21 cellular contexts compared by ENCODE assay signal in the genomic region with DNA sequence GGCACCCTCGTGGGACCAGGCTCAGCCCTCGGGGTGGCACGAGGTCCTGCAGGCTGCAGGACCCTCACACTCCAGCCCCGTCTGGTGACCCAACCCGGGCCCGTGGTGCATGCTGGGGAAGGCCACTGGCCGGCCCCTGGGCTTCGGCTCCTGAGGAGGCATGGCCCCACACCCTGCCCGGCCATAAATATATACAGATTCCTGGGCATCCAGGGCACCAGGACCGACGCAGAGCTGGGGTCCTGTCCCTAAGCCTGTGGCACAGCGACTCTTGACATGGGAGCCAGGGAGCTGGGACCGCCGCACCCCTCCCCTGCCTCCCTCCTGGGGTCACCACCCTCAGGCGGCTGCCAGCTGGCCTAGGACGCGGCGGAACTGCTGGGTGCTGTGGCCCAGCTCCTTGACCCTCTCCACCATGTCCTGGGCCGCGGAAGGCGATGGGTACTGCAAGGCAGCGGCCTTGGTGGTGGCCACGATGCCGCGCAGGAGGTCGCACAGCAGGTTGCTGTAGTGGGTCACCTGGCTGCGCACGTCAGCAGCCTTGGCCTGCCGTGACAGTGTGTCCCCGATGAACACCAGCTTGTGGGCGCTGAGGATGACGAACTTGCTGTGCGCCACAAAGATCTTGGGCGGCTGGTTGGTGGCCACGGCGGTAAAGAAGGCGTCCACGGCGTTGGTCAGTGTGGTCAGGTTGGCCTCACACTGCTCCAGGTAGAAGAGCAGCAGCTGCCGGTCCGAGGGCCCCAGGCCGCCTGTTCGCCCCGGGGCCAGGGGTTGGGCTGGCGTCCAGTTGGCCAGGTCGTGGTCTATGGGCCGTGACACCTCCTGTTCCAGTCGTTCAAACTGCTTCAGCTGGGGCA. TPM values are rescaled to one million over a fixed set of nuclear protein-coding genes. Genes with fewer than 3 reads are reported as not detected.
"Had no signal": no experiment of that assay in that cellular context is flagged by ENCODE, and none has a peak within 500 bp of the region (broad histone marks: within the 10 kb centered on the region; RNA-seq: fewer than 3 reads in every experiment).

No MANE protein-coding gene starts in this region.

- H3K27me3 ChIP-seq: tibial artery had no signal

- DNase-seq: activated B cell treated with CpG ODN at 0.5 μM for 24 hours; activated CD4-positive, alpha-beta T cell treated with anti-CD3 and anti-CD28 coated beads for 48 hours; activated CD8-positive, alpha-beta T cell treated with anti-CD3 and anti-CD28 coated beads for 36 hours; activated effector memory CD4-positive, alpha-beta T cell treated with anti-CD3 and anti-CD28 coated beads, Interleukin-2, amount 50 U/mL, for 16 hours; activated T-cell treated with anti-CD3 and anti-CD28 coated beads, Interleukin-2, amount 50 U/mL, for 48 hours; amniotic stem cell; dermis blood vessel endothelial cell; hippocampal formation; kidney glomerular epithelial cell; sigmoid colon; stimulated activated CD4-positive, alpha-beta T cell treated with anti-CD3 and anti-CD28 coated beads, Interleukin-12 subunit alpha, Interleukin-12 subunit beta, amount 100 ng/mL, for 4 hours had no signal

- H3K4me3 ChIP-seq: gastroesophageal sphincter, sigmoid colon, tibial artery had no signal

- H3K27ac ChIP-seq: gastroesophageal sphincter, sigmoid colon, tibial artery had no signal

- ATAC-seq: activated CD8-positive, alpha-beta T cell treated with anti-CD3 and anti-CD28 coated beads for 36 hours; gastroesophageal sphincter; stimulated activated memory B cell treated with anti-CD40 and anti-IgM and Interleukin-4, amounts not matched to agents 10 μg/mL and 1 μg/mL and 100 μg/mL, for 72 hours; T-helper 17 cell had no signal

- H3K9me3 ChIP-seq: gastroesophageal sphincter, sigmoid colon, tibial artery had no signal

RNA-seq across cellular contexts. Expression of a gene that starts 10.6 kb away (rescaled TPM):
- total RNA-seq: activated B cell treated with CpG ODN at 0.5 μM for 24 hours; activated CD8-positive, alpha-beta T cell treated with anti-CD3 and anti-CD28 coated beads for 36 hours; dermis blood vessel endothelial cell; epithelial cell of proximal tubule; gastroesophageal sphincter; mesothelial cell of epicardium; osteocyte; pulmonary artery endothelial cell; sigmoid colon; subcutaneous adipose tissue; T-helper 17 cell had no signal
- polyA plus RNA-seq: neural cell had no signal

RNA-seq across cellular contexts. Expression of a gene that starts 22.0 kb away (rescaled TPM):
- total RNA-seq: activated B cell treated with CpG ODN at 0.5 μM for 24 hours had no signal

RNA-seq across cellular contexts. Expression of a gene that starts 22.4 kb away (rescaled TPM):
- total RNA-seq: activated B cell treated with CpG ODN at 0.5 μM for 24 hours; activated CD8-positive, alpha-beta T cell treated with anti-CD3 and anti-CD28 coated beads for 36 hours; dermis blood vessel endothelial cell; epithelial cell of proximal tubule; gastroesophageal sphincter; mesothelial cell of epicardium; osteocyte; pulmonary artery endothelial cell; sigmoid colon; subcutaneous adipose tissue; T-helper 17 cell had no signal
- polyA plus RNA-seq: neural cell had no signal
